Comparison of ENCODE assay signal across 8 cellular contexts in the genomic region with DNA sequence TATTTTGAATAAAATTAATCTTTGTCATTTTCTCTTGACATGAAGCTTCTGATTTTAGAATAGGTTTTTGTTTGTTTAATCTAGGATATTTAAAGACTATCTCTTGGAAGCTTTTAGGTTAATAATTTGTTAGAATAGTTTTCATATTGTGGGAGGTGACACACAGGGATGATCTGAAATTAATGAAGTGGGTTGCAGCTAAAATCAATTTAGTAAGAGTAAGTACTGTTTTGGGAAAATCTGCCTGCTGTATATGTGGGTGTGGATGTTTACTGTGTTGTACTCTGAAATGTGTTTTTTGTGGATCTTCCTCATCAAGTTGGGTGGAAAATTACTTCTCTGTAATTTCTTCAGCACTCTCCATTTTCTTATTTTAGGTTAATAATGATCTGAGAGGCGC.
A peak's percentile ranks its signal among the peaks of the same experiment; 100 is the strongest.
DNase-seq lines count a peak whose midpoint lies in the region; ATAC-seq, FAIRE-seq and TF ChIP-seq lines count a peak whose summit lies in the region.

No MANE protein-coding gene starts in this region.

- FAIRE-seq in keratinocyte (lab: Jason Lieb, UNC), result no peak

- H3K4me2 ChIP-seq in keratinocyte (ENCODE audit: control insufficient read depth, extremely low read depth, insufficient read depth, low read depth, low read length), result peak overlapping the region; percentile 91

- H3K4me1 Mint-ChIP-seq in activated naive CD8-positive, alpha-beta T cell treated with anti-CD3 and anti-CD28 coated beads, Interleukin-2, amount 50 U/mL, for 24 hours, result peaks cover 21% of the 10 kb centered on the region

- H3K27me3 ChIP-seq in keratinocyte (ENCODE audit: control insufficient read depth, extremely low read depth, insufficient read depth, low read length) (no peaks in the 10 kb centered on the region), stomach smooth muscle (ENCODE audit: control insufficient read depth in 1 of 2, insufficient read depth in 2 of 2, low read length in 2 of 2) (no peaks in the 10 kb centered on the region)

- H3K9me1 ChIP-seq in keratinocyte (ENCODE audit: control insufficient read depth, extremely low read depth, insufficient read depth, low read length), result no peaks in the 10 kb centered on the region

- peaks cover 7 to 10% of the 10 kb centered on the region in 2 experiments for H3K36me3 ChIP-seq in keratinocyte (ENCODE audit: control insufficient read depth in 2 of 2, extremely low read depth in 1 of 2, insufficient read depth in 2 of 2, low read length in 2 of 2)
- H3K36me3 ChIP-seq in stomach smooth muscle (ENCODE audit: control insufficient read depth in 2 of 2, insufficient read depth in 2 of 2, low read length in 2 of 2), result peaks cover 3 to 4% of the 10 kb centered on the region in 2 donors

- no peaks in the 10 kb centered on the region for H3K9me3 Mint-ChIP-seq in activated naive CD8-positive, alpha-beta T cell treated with anti-CD3 and anti-CD28 coated beads, Interleukin-2, amount 50 U/mL, for 24 hours

- H3K79me2 ChIP-seq in keratinocyte (ENCODE audit: control insufficient read depth, insufficient read depth, low read length), result peaks cover 4% of the 10 kb centered on the region

- H3K9me3 ChIP-seq in keratinocyte (ENCODE audit: control insufficient read depth, low read depth, low read length), result no peaks in the 10 kb centered on the region
- H3K9me3 ChIP-seq in stomach smooth muscle (ENCODE audit: control insufficient read depth in 2 of 2, low read length in 2 of 2), result no peaks in the 10 kb centered on the region

- H3K4me1 ChIP-seq in keratinocyte (ENCODE audit: control insufficient read depth, extremely low read depth, insufficient read depth, low read length) (peaks cover 15% of the 10 kb centered on the region), stomach smooth muscle (ENCODE audit: control insufficient read depth, insufficient read depth, low read length) (peaks cover 5% of the 10 kb centered on the region)

- DNase-seq in HFF-Myc (ENCODE audit: extremely low read depth, low read depth) (no peak), keratinocyte (ENCODE audit: low read depth, low spot score) (no peak), NCI-H1694 (lab: John Stamatoyannopoulos, UW) (no peak), H4 (ENCODE audit: low spot score) (no peak)
- no peak for DNase-seq in activated naive CD8-positive, alpha-beta T cell treated with anti-CD3 and anti-CD28 coated beads, Interleukin-2, amount 50 U/mL, for 24 hours

- H3K27me3 Mint-ChIP-seq in activated naive CD8-positive, alpha-beta T cell treated with anti-CD3 and anti-CD28 coated beads, Interleukin-2, amount 50 U/mL, for 24 hours, result no peaks in the 10 kb centered on the region

- H3K4me3 ChIP-seq in HFF-Myc (replicated peaks; ENCODE audit: low read depth, low read length), result peak overlapping the region; percentile 26
- peak overlapping the region; percentile 14 to 47 (median 14) for H3K4me3 ChIP-seq in keratinocyte (ENCODE audit: control insufficient read depth in 2 of 3, extremely low read depth in 1 of 3, insufficient read depth in 2 of 3, low read depth in 1 of 3, low read length in 3 of 3)
- H3K4me3 ChIP-seq in stomach smooth muscle (ENCODE audit: low read length in 2 of 2), result peak overlapping the region; percentile 67 to 68

- H3K27ac ChIP-seq in keratinocyte (ENCODE audit: control insufficient read depth, insufficient read depth, low read length) (peak overlapping the region; percentile 88), stomach smooth muscle (ENCODE audit: low read length) (no peak overlapping the region)

- H3K9ac ChIP-seq in keratinocyte (ENCODE audit: control insufficient read depth, extremely low read depth, insufficient read depth, low read length), result peak overlapping the region; percentile 73
- H3K9ac ChIP-seq in stomach smooth muscle (ENCODE audit: low read length in 2 of 2), result peak overlapping the region in 1 of 2 donors; percentile 67

- peak overlapping the region; percentile 73 for H3K4me3 Mint-ChIP-seq in activated naive CD8-positive, alpha-beta T cell treated with anti-CD3 and anti-CD28 coated beads, Interleukin-2, amount 50 U/mL, for 24 hours

- H4K20me1 ChIP-seq in keratinocyte (ENCODE audit: control insufficient read depth, extremely low read depth, insufficient read depth, low read length), result no peaks in the 10 kb centered on the region

- TF ChIP-seq CTCF in HFF-Myc (IDR thresholded peaks at IDR 0.05; ENCODE audit: low read depth, low read length, missing control alignments) (no peak), keratinocyte (optimal IDR thresholded peaks at IDR 0.05 in 1 of 3, IDR thresholded peaks at IDR 0.05 in 1 of 3, conservative IDR thresholded peaks at IDR 0.05 in 1 of 3; ENCODE audit: extremely low read depth in 1 of 3, insufficient read depth in 2 of 3, low read length in 3 of 3) (no peak)

- ATAC-seq in activated naive CD8-positive, alpha-beta T cell treated with anti-CD3 and anti-CD28 coated beads, Interleukin-2, amount 50 U/mL, for 24 hours, result no peak
- ATAC-seq in HG02763 (IDR thresholded peaks at IDR 0.05; ENCODE audit: unreplicated experiment) (no peak), HG03097 (IDR thresholded peaks at IDR 0.05; ENCODE audit: low FRiP score, unreplicated experiment) (no peak)

- peaks cover 21% of the 10 kb centered on the region for H3K36me3 Mint-ChIP-seq in activated naive CD8-positive, alpha-beta T cell treated with anti-CD3 and anti-CD28 coated beads, Interleukin-2, amount 50 U/mL, for 24 hours (ENCODE audit: low read depth)

- H2AFZ ChIP-seq in keratinocyte (ENCODE audit: control insufficient read depth, low read length), result no peak overlapping the region

- no peak overlapping the region for H3K27ac Mint-ChIP-seq in activated naive CD8-positive, alpha-beta T cell treated with anti-CD3 and anti-CD28 coated beads, Interleukin-2, amount 50 U/mL, for 24 hours

- dilution Hi-C loops in keratinocyte (cut with MboI; ENCODE audit: extremely low pct_ligation_motif_present, low sequenced_read_pairs), result no loop called here

Comparison
In these comparisons a context has a peak if more than half of its experiments do, and no peak if none do; other contexts are left out.
1. H3K4me3 ChIP-seq: peak in every context shown above with its lines; median percentile 68 in stomach smooth muscle; 26 in HFF-Myc; 14 in keratinocyte.